8 cellular contexts compared by ENCODE assay signal in genomic region chr2:70094171-70094977, GRCh38. TPM values are rescaled to one million over a fixed set of nuclear protein-coding genes. Genes with fewer than 3 reads are reported as not detected.
A peak's percentile ranks its signal among the peaks of the same experiment; 100 is the strongest.
DNase-seq lines count a peak whose midpoint lies in the region; ATAC-seq and TF ChIP-seq lines count a peak whose summit lies in the region.

No MANE protein-coding gene starts in this region.

- no TSS peak for BruUV-seq in PC-3 (replicated peaks; lab: Mats Ljungman, UMichigan)

- peaks cover 14% of the 10 kb centered on the region for H3K36me3 Mint-ChIP-seq in CD8-positive, alpha-beta T cell

- no peaks in the 10 kb centered on the region for H3K9me3 Mint-ChIP-seq in CD8-positive, alpha-beta T cell

- H3K36me3 ChIP-seq in CD8-positive, alpha-beta T cell (ENCODE audit: insufficient read depth, low read length), result no peaks in the 10 kb centered on the region
- H3K36me3 ChIP-seq in PC-3 (ENCODE audit: low read depth, low read length), result no peaks in the 10 kb centered on the region
- H3K36me3 ChIP-seq in duodenal mucosa (ENCODE audit: control insufficient read depth in 1 of 2, insufficient read depth in 2 of 2, low read length in 2 of 2), result no peaks in the 10 kb centered on the region
- H3K36me3 ChIP-seq in osteoblast (ENCODE audit: insufficient read depth, low read length), result no peaks in the 10 kb centered on the region

- H3K9me3 ChIP-seq in CD8-positive, alpha-beta T cell (ENCODE audit: low read length), result no peaks in the 10 kb centered on the region
- H3K9me3 ChIP-seq in PC-3 (ENCODE audit: low read length), result no peaks in the 10 kb centered on the region
- H3K9me3 ChIP-seq in duodenal mucosa (ENCODE audit: control insufficient read depth in 1 of 2, low read length in 2 of 2), result no peaks in the 10 kb centered on the region
- no peaks in the 10 kb centered on the region for H3K9me3 ChIP-seq in osteoblast (ENCODE audit: low read depth, low read length)

- H2AFZ ChIP-seq in PC-3 (ENCODE audit: low read length) (peak overlapping the region; percentile 16; the same call in 1 of the 2 replicates), osteoblast (ENCODE audit: low read length) (peak overlapping the region; percentile 38)

- no peaks in the 10 kb centered on the region for H3F3A ChIP-seq in PC-3 (ENCODE audit: low read length, unreplicated experiment)

- H3K79me2 ChIP-seq in PC-3 (ENCODE audit: low read length) (peaks cover 13% of the 10 kb centered on the region), osteoblast (ENCODE audit: insufficient read depth, low read length) (peaks cover 6% of the 10 kb centered on the region)

- TF ChIP-seq CTCF in CD8-positive, alpha-beta T cell (IDR thresholded peaks at IDR 0.05), result no peak
- no peak for TF ChIP-seq CTCF in PC-3 (conservative IDR thresholded peaks at IDR 0.05; ENCODE audit: low read depth, low read length)
- TF ChIP-seq CTCF in osteoblast (IDR thresholded peaks at IDR 0.05; ENCODE audit: extremely low read depth, low read depth, low read length), result no peak

- POLR2A ChIA-PET in CD8-positive, alpha-beta T cell (lab: Charles Lee), result interaction anchor here (0.9 to 18.5 kb wide), 9 partner anchors 8 to 180 kb away, joined by 3 to 495 read pairs (median 6); partner anchors contain the start of genes MXD1 and PCBP1
- POLR2A ChIA-PET in PC-3 (lab: Charles Lee; ENCODE audit: unreplicated experiment), result interaction anchor here (0.5 to 1.0 kb wide), 3 partner anchors 38 to 180 kb away, joined by 3 to 7 read pairs (median 4); no protein-coding TSS in a partner anchor

- H4K20me1 ChIP-seq in PC-3 (ENCODE audit: low read length), result no peaks in the 10 kb centered on the region
- H4K20me1 ChIP-seq in osteoblast (ENCODE audit: insufficient read depth, low read length), result no peaks in the 10 kb centered on the region

- H3K4me1 ChIP-seq in CD8-positive, alpha-beta T cell (ENCODE audit: insufficient read depth, low read length), result peaks cover 47% of the 10 kb centered on the region
- H3K4me1 ChIP-seq in PC-3 (ENCODE audit: insufficient read depth, low read length) (peaks cover 23% of the 10 kb centered on the region), duodenal mucosa (ENCODE audit: control insufficient read depth in 1 of 2, insufficient read depth in 2 of 2, low read length in 2 of 2) (peaks cover 12 to 36% of the 10 kb centered on the region in 2 donors), osteoblast (ENCODE audit: insufficient read depth, low read length) (peaks cover 27% of the 10 kb centered on the region)

- H3K27me3 ChIP-seq in CD8-positive, alpha-beta T cell (ENCODE audit: insufficient read depth, low read length), result no peaks in the 10 kb centered on the region
- H3K27me3 ChIP-seq in PC-3 (ENCODE audit: low read length) (no peaks in the 10 kb centered on the region), duodenal mucosa (ENCODE audit: control insufficient read depth in 1 of 2, insufficient read depth in 2 of 2, low read length in 2 of 2) (no peaks in the 10 kb centered on the region), osteoblast (ENCODE audit: insufficient read depth, low read length) (no peaks in the 10 kb centered on the region)

- peak; percentile 7 for ATAC-seq in CD8-positive, alpha-beta T cell
- peak; percentile 6 for ATAC-seq in PC-3
- ATAC-seq in HG02623 (IDR thresholded peaks at IDR 0.05; ENCODE audit: unreplicated experiment), result no peak

- H3K27ac ChIP-seq in CD8-positive, alpha-beta T cell (ENCODE audit: low read depth, low read length), result peak overlapping the region; percentile 59
- peak overlapping the region; percentile 56 for H3K27ac ChIP-seq in PC-3 (ENCODE audit: low read length)
- H3K27ac ChIP-seq in duodenal mucosa (ENCODE audit: low read depth, low read length), result peak overlapping the region; percentile 47
- H3K27ac ChIP-seq in osteoblast (ENCODE audit: low read depth, low read length), result peak overlapping the region; percentile 46

- H3K27me3 Mint-ChIP-seq in CD8-positive, alpha-beta T cell (ENCODE audit: low read depth), result no peaks in the 10 kb centered on the region

- no peaks in the 10 kb centered on the region for H3K9me2 ChIP-seq in PC-3 (replicated peaks; ENCODE audit: low read length)

- peak overlapping the region; percentile 78 for H3K4me3 Mint-ChIP-seq in CD8-positive, alpha-beta T cell

- peak overlapping the region; percentile 93 for H3K27ac Mint-ChIP-seq in CD8-positive, alpha-beta T cell

- H3K9ac ChIP-seq in PC-3 (ENCODE audit: low read length) (no peak overlapping the region; the same call in 1 of the 2 replicates), duodenal mucosa (ENCODE audit: low read depth in 1 of 2, low read length in 2 of 2) (peak overlapping the region in 1 of 2 donors; percentile 3)

- H3K4me3 ChIP-seq in CD8-positive, alpha-beta T cell (ENCODE audit: low read depth, low read length), result peak overlapping the region; percentile 56
- H3K4me3 ChIP-seq in PC-3 (ENCODE audit: low read length) (no peak overlapping the region), duodenal mucosa (ENCODE audit: low read depth in 1 of 2, low read length in 2 of 2) (peak overlapping the region in 1 of 2 donors; percentile 10), osteoblast (ENCODE audit: insufficient read depth, low read length) (no peak overlapping the region)

- H3K4me2 ChIP-seq in PC-3 (ENCODE audit: low read length) (peak overlapping the region; percentile 53), osteoblast (ENCODE audit: insufficient read depth, low read length) (no peak overlapping the region)

- CTCF ChIA-PET in CD8-positive, alpha-beta T cell (lab: Charles Lee), result interaction anchor here (0.6 to 12.5 kb wide), 7 partner anchors 10 to 43 kb away, joined by 3 to 196 read pairs (median 5); no protein-coding TSS in a partner anchor
- CTCF ChIA-PET in PC-3 (lab: Charles Lee), result no interaction called here

- no peak for DNase-seq in CD8-positive, alpha-beta T cell
- no peak for DNase-seq in PC-3
- DNase-seq in osteoblast (ENCODE audit: insufficient read length, low spot score, missing footprints), result peak; percentile 72
- no peak for DNase-seq in SKM-1 (lab: John Stamatoyannopoulos, UW; ENCODE audit: unreplicated experiment)
- no peak for DNase-seq in ecto neural progenitor cell (ENCODE audit: low spot score)
- DNase-seq in D341Med (ENCODE audit: low spot score), result no peak

- H3K4me1 Mint-ChIP-seq in CD8-positive, alpha-beta T cell (ENCODE audit: low read depth), result peaks cover 55% of the 10 kb centered on the region

- intact Hi-C loops in CD8-positive, alpha-beta T cell (cut with DNase I, micrococcal nuclease), result loop anchor here (2.0 kb wide), 2 partner anchors 14 to 30 kb away; no protein-coding TSS in a partner anchor
- intact Hi-C loops in PC-3 (cut with micrococcal nuclease), result no loop called here

RNA-seq across cellular contexts. Expression of gene PCBP1, which starts 7.1 kb away (rescaled TPM):
- 100 to 1,000 TPM; 239 to 255 TPM for total RNA-seq in CD8-positive, alpha-beta T cell
- 39.2 and 59.7 TPM in 2 replicates for total RNA-seq in PC-3 (2014; rRNA removed)
- total RNA-seq in osteoblast, result 55.7 and 70.7 TPM in 2 replicates
